23 cellular contexts compared by ENCODE assay signal in the genomic region with DNA sequence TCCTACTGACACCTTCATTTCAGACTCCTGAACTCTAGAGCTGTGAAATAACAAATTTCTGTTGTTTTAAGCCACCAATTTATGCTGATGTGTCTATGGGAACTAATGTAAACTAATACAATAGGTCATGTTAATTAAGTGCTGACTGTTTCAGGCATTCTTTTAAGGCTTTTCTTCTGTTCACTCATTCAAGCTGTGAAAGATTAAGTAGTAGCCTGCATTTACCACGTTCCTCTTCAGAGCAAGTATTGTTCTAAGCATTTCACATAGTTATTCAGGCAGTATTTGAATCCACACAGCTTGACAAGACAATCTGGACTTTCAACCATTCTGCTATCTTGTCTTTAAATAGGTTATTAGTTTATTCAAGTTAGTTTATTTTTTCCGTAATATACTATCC.
DNase-seq lines count a peak whose midpoint lies in the region; ATAC-seq lines count a peak whose summit lies in the region.
"Had no signal": no experiment of that assay in that cellular context is flagged by ENCODE, and none has a peak within 500 bp of the region (broad histone marks: within the 10 kb centered on the region; RNA-seq: fewer than 3 reads in every experiment).

No MANE protein-coding gene starts in this region.

- peak overlapping the region; percentile 9; the same call in 1 of the 2 replicates for H3K9ac ChIP-seq in HUES48 (ENCODE audit: low read depth, low read length)
- H3K9ac ChIP-seq: KMS-11, parathyroid adenoma had no signal

- no peak for ATAC-seq in GM21576 (IDR thresholded peaks at IDR 0.05; ENCODE audit: unreplicated experiment)
- ATAC-seq in left cardiac atrium, result no peak
- ATAC-seq: activated CD4-positive, alpha-beta T cell treated with anti-CD3 and anti-CD28 coated beads for 36 hours; activated T-cell treated with anti-CD3 and anti-CD28 coated beads, Interleukin-2, amount 50 U/mL, for 4 hours; heart left ventricle; left lung; natural killer cell; Panc1; sciatic nerve had no signal

- peak overlapping the region; percentile 18; the same call in 1 of the 2 replicates for H3K4me3 ChIP-seq in HUES48 (ENCODE audit: low read depth, low read length)
- H3K4me3 ChIP-seq: heart left ventricle, left lung, stomach, tibial nerve had no signal

- no peaks in the 10 kb centered on the region for H3K9me3 ChIP-seq in HUES48 (ENCODE audit: control insufficient read depth, insufficient read depth, low read length)
- H3K9me3 ChIP-seq: heart left ventricle, left lung, stomach, tibial nerve had no signal

- no peaks in the 10 kb centered on the region for H3K27me3 ChIP-seq in HUES48 (ENCODE audit: control insufficient read depth, insufficient read depth, low read length)
- H3K27me3 ChIP-seq: heart left ventricle, left lung, stomach, tibial nerve had no signal

- H3K36me3 ChIP-seq in HUES48 (ENCODE audit: control insufficient read depth, insufficient read depth, low read length), result no peaks in the 10 kb centered on the region
- H3K36me3 ChIP-seq: heart left ventricle, left lung, stomach, tibial nerve had no signal

- peaks cover 44% of the 10 kb centered on the region for H3K4me1 ChIP-seq in HUES48 (ENCODE audit: control insufficient read depth, insufficient read depth, low read length)
- H3K4me1 ChIP-seq: heart left ventricle, left lung, parathyroid adenoma, stomach had no signal

- intact Hi-C loops in left cardiac atrium (cut with DNase I), result no loop called here

- DNase-seq in astrocyte of the hippocampus (ENCODE audit: low read depth, low spot score) (peak; percentile 23), iPS-NIHi11 (ENCODE audit: low spot score) (peak; percentile 10), OCI-M2 (lab: John Stamatoyannopoulos, UW; ENCODE audit: unreplicated experiment) (no peak), SW480 (ENCODE audit: low spot score) (no peak), left cardiac atrium (no peak)
- DNase-seq: activated CD4-positive, alpha-beta T cell treated with anti-CD3 and anti-CD28 coated beads for 36 hours; activated naive CD4-positive, alpha-beta T cell treated with anti-CD3 and anti-CD28 coated beads, Interleukin-2, amount 10 ng/mL, durations not matched to agents 7 days and 5 days; activated T-cell treated with anti-CD3 and anti-CD28 coated beads, Interleukin-2, amount 50 U/mL, for 4 hours; amygdala; heart left ventricle; immature natural killer cell; left lung; natural killer cell; NCI-H146; SHP77 treated with DMSO at 0.1 percent for 48 hours; stomach had no signal

- H3K27ac ChIP-seq in HUES48 (ENCODE audit: low read depth, low read length), result peak overlapping the region; percentile 92
- H3K27ac ChIP-seq: heart left ventricle, KMS-11, left lung, parathyroid adenoma, stomach, tibial nerve had no signal

Comparison
In these comparisons a context has a peak if more than half of its experiments do, and no peak if none do; other contexts are left out.
1. DNase-seq: peak in astrocyte of the hippocampus (single experiment) and iPS-NIHi11 (single experiment); none in OCI-M2 (single experiment), SW480 (single experiment) and left cardiac atrium (single experiment).